ENCODE assay signal across 8 cellular contexts in genomic region chr6:34425498-34426410, GRCh38. TPM values are rescaled to one million over a fixed set of nuclear protein-coding genes. Genes with fewer than 3 reads are reported as not detected.
DNase-seq lines count a peak whose midpoint lies in the region; ATAC-seq and TF ChIP-seq lines count a peak whose summit lies in the region.

TSS of gene RPS10 (minus strand) at chr6:34426069. CDS start at chr6:34425221, 848 bp downstream.

- H3K9me3 Mint-ChIP-seq in GM23338, result peaks cover 10% of the 10 kb centered on the region
- no peaks in the 10 kb centered on the region for H3K9me3 Mint-ChIP-seq in activated T-helper 17 cell treated with anti-CD3 and anti-CD28 coated beads, Interleukin-2, amount 50 U/mL, for 72 hours
- H3K9me3 Mint-ChIP-seq in naive B cell, result no peaks in the 10 kb centered on the region
- H3K9me3 Mint-ChIP-seq in stimulated activated effector memory CD8-positive, alpha-beta T cell treated with anti-CD3 and anti-CD28 coated beads, Interleukin-12 subunit alpha, Interleukin-12 subunit beta, amount 100 ng/mL, for 72 hours, result no peaks in the 10 kb centered on the region

- H3K9me3 ChIP-seq in Loucy (ENCODE audit: insufficient read depth, low read depth, low read length), result no peaks in the 10 kb centered on the region
- H3K9me3 ChIP-seq in RWPE2 (ENCODE audit: severe bottlenecking), result no peaks in the 10 kb centered on the region

- peak within 1 kb of the TSS; percentile 52 for H2AFZ ChIP-seq in GM23338
- peak within 1 kb of the TSS; percentile 97 for H2AFZ ChIP-seq in Loucy (ENCODE audit: low read length)

- H3K36me3 Mint-ChIP-seq in GM23338 (ENCODE audit: low read depth) (peaks cover 51% of the 10 kb centered on the region), naive B cell (peaks cover 0 to 5% of the 10 kb centered on the region in 2 donors)
- peaks cover 55% of the 10 kb centered on the region for H3K36me3 Mint-ChIP-seq in activated T-helper 17 cell treated with anti-CD3 and anti-CD28 coated beads, Interleukin-2, amount 50 U/mL, for 72 hours (ENCODE audit: low read depth)
- peaks cover 54% of the 10 kb centered on the region for H3K36me3 Mint-ChIP-seq in stimulated activated effector memory CD8-positive, alpha-beta T cell treated with anti-CD3 and anti-CD28 coated beads, Interleukin-12 subunit alpha, Interleukin-12 subunit beta, amount 100 ng/mL, for 72 hours

- peak within 1 kb of the TSS; percentile 99 for H3K4me3 Mint-ChIP-seq in GM23338
- H3K4me3 Mint-ChIP-seq in activated T-helper 17 cell treated with anti-CD3 and anti-CD28 coated beads, Interleukin-2, amount 50 U/mL, for 72 hours, result peak within 1 kb of the TSS; percentile 95
- peak within 1 kb of the TSS; percentile 95 to 100 (median 99) for H3K4me3 Mint-ChIP-seq in naive B cell
- H3K4me3 Mint-ChIP-seq in stimulated activated effector memory CD8-positive, alpha-beta T cell treated with anti-CD3 and anti-CD28 coated beads, Interleukin-12 subunit alpha, Interleukin-12 subunit beta, amount 100 ng/mL, for 72 hours, result peak within 1 kb of the TSS; percentile 98

- H3K4me1 Mint-ChIP-seq in GM23338 (peaks cover 27% of the 10 kb centered on the region), naive B cell (peaks cover 17 to 36% (median 18%) of the 10 kb centered on the region in 3 donors)
- peaks cover 4% of the 10 kb centered on the region for H3K4me1 Mint-ChIP-seq in activated T-helper 17 cell treated with anti-CD3 and anti-CD28 coated beads, Interleukin-2, amount 50 U/mL, for 72 hours
- peaks cover 28% of the 10 kb centered on the region for H3K4me1 Mint-ChIP-seq in stimulated activated effector memory CD8-positive, alpha-beta T cell treated with anti-CD3 and anti-CD28 coated beads, Interleukin-12 subunit alpha, Interleukin-12 subunit beta, amount 100 ng/mL, for 72 hours

- H3K9me2 ChIP-seq in GM23338 (ENCODE audit: insufficient read depth) (no peaks in the 10 kb centered on the region), Loucy (replicated peaks; ENCODE audit: low read depth, low read length) (no peaks in the 10 kb centered on the region)

- H3K4me3 ChIP-seq in GM23338, result peak within 1 kb of the TSS; percentile 99
- H3K4me3 ChIP-seq in Loucy (ENCODE audit: low read length, poor library complexity, severe bottlenecking), result peak within 1 kb of the TSS; percentile 100
- H3K4me3 ChIP-seq in RWPE2 (ENCODE audit: severe bottlenecking), result peak within 1 kb of the TSS; percentile 83

- peaks cover 43% of the 10 kb centered on the region for H3F3A ChIP-seq in GM23338 (replicated peaks; ENCODE audit: low read depth)
- no peaks in the 10 kb centered on the region for H3F3A ChIP-seq in Loucy (ENCODE audit: low read depth)

- H3K27ac ChIP-seq in GM23338 (ENCODE audit: low read depth) (peak within 1 kb of the TSS; percentile 95), RWPE2 (ENCODE audit: poor library complexity, severe bottlenecking) (peak within 1 kb of the TSS; percentile 65)

- H3K79me2 ChIP-seq in GM23338 (replicated peaks; ENCODE audit: insufficient read depth) (peaks cover 51% of the 10 kb centered on the region), Loucy (ENCODE audit: insufficient read depth, low read length) (peaks cover 52% of the 10 kb centered on the region)

- H3K27me3 ChIP-seq in GM23338 (ENCODE audit: insufficient read depth) (no peaks in the 10 kb centered on the region), Loucy (ENCODE audit: insufficient read depth, low read length, poor library complexity, severe bottlenecking) (peaks cover 9% of the 10 kb centered on the region), RWPE2 (ENCODE audit: insufficient read depth, poor library complexity, severe bottlenecking) (no peaks in the 10 kb centered on the region)

- H3K4me1 ChIP-seq in GM23338 (ENCODE audit: insufficient read depth), result peaks cover 16% of the 10 kb centered on the region
- H3K4me1 ChIP-seq in Loucy (ENCODE audit: insufficient read depth, low read length, poor library complexity, severe bottlenecking), result peaks cover 37% of the 10 kb centered on the region
- H3K4me1 ChIP-seq in RWPE2 (ENCODE audit: insufficient read depth, poor library complexity, severe bottlenecking), result peaks cover 3% of the 10 kb centered on the region

- TF ChIP-seq CTCF in GM23338 (conservative IDR thresholded peaks at IDR 0.05; ENCODE audit: low read depth in 2 of 2), result no peak
- no peak for TF ChIP-seq CTCF in Loucy (conservative IDR thresholded peaks at IDR 0.05; ENCODE audit: low read length)
- TF ChIP-seq CTCF in RWPE2 (IDR thresholded peaks at IDR 0.05; ENCODE audit: poor library complexity, severe bottlenecking), result no peak

- DNase-seq in DMS53 (lab: John Stamatoyannopoulos, UW) (peak; percentile 95), GM23338 (ENCODE audit: low spot score) (peak; percentile 94), RWPE2 (ENCODE audit: low spot score) (peak; percentile 86), fibroblast of gingiva (ENCODE audit: low read depth) (peak; percentile 94), naive B cell (peak; percentile 88)
- DNase-seq in stimulated activated effector memory CD8-positive, alpha-beta T cell treated with anti-CD3 and anti-CD28 coated beads, Interleukin-12 subunit alpha, Interleukin-12 subunit beta, amount 100 ng/mL, for 72 hours (ENCODE audit: low spot score in 2 of 2), result peak; percentile 94 to 96

- peak within 1 kb of the TSS; percentile 100 for H3K27ac Mint-ChIP-seq in GM23338
- peak within 1 kb of the TSS; percentile 100 for H3K27ac Mint-ChIP-seq in activated T-helper 17 cell treated with anti-CD3 and anti-CD28 coated beads, Interleukin-2, amount 50 U/mL, for 72 hours
- H3K27ac Mint-ChIP-seq in naive B cell, result peak within 1 kb of the TSS; percentile 97 to 100 (median 98)
- peak within 1 kb of the TSS; percentile 100 for H3K27ac Mint-ChIP-seq in stimulated activated effector memory CD8-positive, alpha-beta T cell treated with anti-CD3 and anti-CD28 coated beads, Interleukin-12 subunit alpha, Interleukin-12 subunit beta, amount 100 ng/mL, for 72 hours

- ATAC-seq in GM23338 (peak; percentile 91), RWPE2 (ENCODE audit: low read depth) (peak; percentile 95), naive B cell (ENCODE audit: low read depth in 2 of 2) (peak; percentile 94 to 96)
- peak; percentile 96 for ATAC-seq in activated T-helper 17 cell treated with anti-CD3 and anti-CD28 coated beads, Interleukin-2, amount 50 U/mL, for 72 hours (replicated peaks)
- peak; percentile 98 for ATAC-seq in stimulated activated effector memory CD8-positive, alpha-beta T cell treated with anti-CD3 and anti-CD28 coated beads, Interleukin-12 subunit alpha, Interleukin-12 subunit beta, amount 100 ng/mL, for 72 hours

- H4K20me1 ChIP-seq in GM23338 (replicated peaks; ENCODE audit: insufficient read depth) (peaks cover 31% of the 10 kb centered on the region), Loucy (ENCODE audit: insufficient read depth, low read length, poor library complexity, severe bottlenecking) (peaks cover 44% of the 10 kb centered on the region)

- peak within 1 kb of the TSS; percentile 99 for H3K9ac ChIP-seq in Loucy (ENCODE audit: low read depth, low read length, poor library complexity, severe bottlenecking)

- H3K27me3 Mint-ChIP-seq in GM23338 (ENCODE audit: insufficient read depth, low read depth, poor library complexity), result peaks cover 14% of the 10 kb centered on the region
- H3K27me3 Mint-ChIP-seq in activated T-helper 17 cell treated with anti-CD3 and anti-CD28 coated beads, Interleukin-2, amount 50 U/mL, for 72 hours, result no peaks in the 10 kb centered on the region
- H3K27me3 Mint-ChIP-seq in naive B cell, result no peaks in the 10 kb centered on the region

- H3K36me3 ChIP-seq in GM23338 (ENCODE audit: insufficient read depth) (peaks cover 42% of the 10 kb centered on the region), Loucy (ENCODE audit: insufficient read depth, low read length) (peaks cover 34% of the 10 kb centered on the region; the same call in 1 of the 2 replicates), RWPE2 (ENCODE audit: low read depth) (peaks cover 45% of the 10 kb centered on the region)

- H3K4me2 ChIP-seq in GM23338, result peak within 1 kb of the TSS; percentile 99
- peak within 1 kb of the TSS; percentile 93 for H3K4me2 ChIP-seq in Loucy (ENCODE audit: low read depth, low read length, poor library complexity, severe bottlenecking)

TF ChIP-seq in GM23338, 12 proteins besides CTCF, POLR2A, EP300 and RAD21 (continues in another document):
- no peak for TF ChIP-seq REST (IDR thresholded peaks at IDR 0.05; ENCODE audit: unreplicated experiment)

RNA-seq across cellular contexts. Expression of gene RPS10, which starts in this region (rescaled TPM):
- 1,675 and 2,175 TPM in 2 replicates for total RNA-seq in GM23338 (2014; rRNA removed; shearing (Covaris generic))
- polyA plus RNA-seq in GM23338 (2016; fragmentation: Nextera tagmentation; extraction: Ambion mirVana) (1,755 and 1,834 TPM in 2 replicates), naive B cell (ENCODE audit: low read depth in 6 of 6) (1,000 to 10,000 TPM; 1,403 to 2,423 (median 1,715) TPM)
- 1,000 to 10,000 TPM; 2,080 to 2,467 TPM for total RNA-seq in activated T-helper 17 cell treated with anti-CD3 and anti-CD28 coated beads, Interleukin-2, amount 50 U/mL, for 72 hours

Comparison
In these comparisons a context has a peak if more than half of its experiments do, and no peak if none do; other contexts are left out.
1. Peak in every context shown above with its lines: DNase-seq, ATAC-seq, H3K4me3 ChIP-seq and H3K27ac ChIP-seq.